In the genomic region with DNA sequence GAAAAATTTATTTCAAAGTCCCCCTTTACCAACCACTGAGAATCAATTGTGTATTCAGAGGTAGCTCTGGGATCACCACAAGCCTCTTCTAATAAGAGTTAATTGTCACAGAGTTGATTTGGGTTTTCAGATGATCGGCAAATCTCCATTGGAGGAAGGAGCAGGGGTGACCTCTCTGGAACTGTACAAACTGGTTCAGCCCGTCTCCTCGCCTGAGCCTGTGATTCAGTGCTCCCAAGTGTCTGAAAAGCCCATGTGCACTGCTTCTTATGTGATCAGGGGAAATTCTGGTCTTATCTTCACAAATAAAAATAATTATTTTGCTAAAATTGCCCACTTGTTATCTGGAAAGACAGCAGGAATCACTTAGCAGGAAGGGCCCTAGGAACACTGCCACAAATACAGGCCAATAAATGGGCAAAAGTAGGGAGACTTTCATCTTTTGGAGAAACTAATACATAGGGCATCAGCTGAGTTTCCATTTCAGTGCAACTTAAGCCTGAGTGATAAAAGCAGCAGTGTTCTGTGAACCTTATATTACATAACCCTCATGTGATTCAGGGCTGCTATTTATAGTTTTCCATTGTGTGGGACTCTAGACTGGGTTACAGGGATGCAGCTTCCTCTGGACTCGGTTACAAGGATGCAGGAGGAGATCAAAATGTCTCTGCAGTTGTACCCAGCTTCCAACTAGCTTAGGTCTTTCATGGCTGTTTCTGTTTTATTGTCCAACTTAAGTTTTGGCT, we compare ENCODE assay signal across 9 cellular contexts. TPM values are rescaled to one million over a fixed set of nuclear protein-coding genes. Genes with fewer than 3 reads are reported as not detected.
DNase-seq lines count a peak whose midpoint lies in the region; ATAC-seq and TF ChIP-seq lines count a peak whose summit lies in the region.
"Had no signal": no experiment of that assay in that cellular context is flagged by ENCODE, and none has a peak within 500 bp of the region (broad histone marks: within the 10 kb centered on the region; RNA-seq: fewer than 3 reads in every experiment).

No MANE protein-coding gene starts in this region.

- DNase-seq in DMS53 (lab: John Stamatoyannopoulos, UW) (peak; percentile 30), DMS53 treated with DMSO at 0.1 percent for 48 hours (lab: John Stamatoyannopoulos, UW; ENCODE audit: unreplicated experiment) (no peak), epithelial cell of esophagus (ENCODE audit: low read depth) (peak; percentile 71), lung microvascular endothelial cell (ENCODE audit: low read depth in 2 of 2) (peak; percentile 80 to 84), ureter (ENCODE audit: low spot score) (peak; percentile 61), NCI-H510A (lab: John Stamatoyannopoulos, UW) (no peak), T-helper 9 cell (no peak)
- DNase-seq: activated CD4-positive, alpha-beta T cell treated with anti-CD3 and anti-CD28 coated beads for 1 hour had no signal

- no peak for TF ChIP-seq CTCF in epithelial cell of esophagus (IDR thresholded peaks at IDR 0.05; ENCODE audit: insufficient read depth, low read depth, low read length, missing control alignments)

- no peak overlapping the region for H3K4me3 ChIP-seq in epithelial cell of esophagus (ENCODE audit: low read length)

- ATAC-seq in HG02973 (IDR thresholded peaks at IDR 0.05; ENCODE audit: unreplicated experiment) = no peak

RNA-seq across cellular contexts. Expression of gene CDK1, which starts 32.3 kb away (rescaled TPM):
- total RNA-seq in lung microvascular endothelial cell (9.9 and 23.5 TPM in 2 replicates), ureter (2.4 TPM)

Comparison
In these comparisons a context has a peak if more than half of its experiments do, and no peak if none do; other contexts are left out.
1. DNase-seq: peak in DMS53 (single experiment), epithelial cell of esophagus (single experiment), lung microvascular endothelial cell (2 of 2) and ureter (single experiment); none in DMS53 treated with DMSO at 0.1 percent for 48 hours (single experiment), NCI-H510A (single experiment) and T-helper 9 cell (single experiment).